In the genomic region with DNA sequence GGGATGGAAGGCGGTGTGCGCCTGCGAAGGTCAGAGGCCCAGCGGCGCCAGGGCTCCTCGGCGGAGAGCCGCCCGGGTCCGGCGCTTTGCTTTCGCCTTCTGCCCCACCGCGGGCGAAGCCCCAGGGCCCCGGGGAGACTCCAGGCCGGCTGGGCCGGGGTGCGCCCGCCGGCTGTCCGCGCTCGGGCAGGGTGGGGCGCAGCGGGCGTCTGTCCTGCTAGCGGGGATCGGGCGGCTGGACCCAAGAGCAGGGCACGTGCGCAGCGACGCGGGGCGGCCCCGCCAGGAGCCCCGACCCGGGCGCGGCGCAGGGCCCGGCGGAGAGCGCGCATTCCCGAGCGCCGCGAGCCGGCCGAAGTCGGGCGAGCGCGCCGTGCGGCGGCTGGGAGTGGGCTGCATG, we compare ENCODE assay signal across 8 cellular contexts. TPM values are rescaled to one million over a fixed set of nuclear protein-coding genes. Genes with fewer than 3 reads are reported as not detected.
A peak's percentile ranks its signal among the peaks of the same experiment; 100 is the strongest.
DNase-seq lines count a peak whose midpoint lies in the region; ATAC-seq, FAIRE-seq and TF ChIP-seq lines count a peak whose summit lies in the region.

No MANE protein-coding gene starts in this region.

- no peaks in the 10 kb centered on the region for H3K36me3 Mint-ChIP-seq in naive B cell

- peak overlapping the region in 6 of 8 donors; percentile 64 to 83 (median 80) for H3K4me3 Mint-ChIP-seq in naive B cell

- no peak for FAIRE-seq in bronchial epithelial cell (lab: Jason Lieb, UNC)

- no peak for TF ChIP-seq CTCF in BJ (IDR thresholded peaks at IDR 0.05; ENCODE audit: insufficient read depth, low read depth, low read length)
- TF ChIP-seq CTCF in bronchial epithelial cell (IDR thresholded peaks at IDR 0.05; ENCODE audit: insufficient read depth, low read length, severe bottlenecking) = no peak

- H3K27me3 Mint-ChIP-seq in naive B cell = peaks cover 66 to 84% (median 79%) of the 10 kb centered on the region in 3 donors

- CTCF ChIA-PET in BJ (lab: Yijun Ruan, JAX) = interaction anchor here (1.4 to 5.1 kb wide), 4 partner anchors 10 to 207 kb away, joined by 3 to 30 read pairs (median 6); a partner anchor contains a TSS
- CTCF ChIA-PET in HEK293T (lab: Yijun Ruan, JAX) = no interaction called here

- H3K9me3 Mint-ChIP-seq in naive B cell = no peaks in the 10 kb centered on the region

- H3K27ac Mint-ChIP-seq in naive B cell = no peak overlapping the region

- peak in 1 of 2 donors; percentile 10 for ATAC-seq in naive B cell (ENCODE audit: low read depth in 2 of 2)
- no peak for ATAC-seq in GM21529 (IDR thresholded peaks at IDR 0.05; ENCODE audit: unreplicated experiment)
- ATAC-seq in HG03378 (IDR thresholded peaks at IDR 0.05; ENCODE audit: unreplicated experiment) = no peak

- H3K27me3 ChIP-seq in BJ (ENCODE audit: control insufficient read depth, insufficient read depth, low read length) (peaks cover 28% of the 10 kb centered on the region), bronchial epithelial cell (ENCODE audit: control insufficient read depth, insufficient read depth, low read length) (no peaks in the 10 kb centered on the region)

- no peaks in the 10 kb centered on the region for H3K36me3 ChIP-seq in BJ (ENCODE audit: control insufficient read depth, insufficient read depth, low read length)
- peaks cover 1% of the 10 kb centered on the region for H3K36me3 ChIP-seq in bronchial epithelial cell (ENCODE audit: control insufficient read depth, insufficient read depth, low read length)

- H3K4me3 ChIP-seq in BJ (ENCODE audit: low read depth, low read length) = peak overlapping the region; percentile 40
- peak overlapping the region; percentile 73 for H3K4me3 ChIP-seq in bronchial epithelial cell (ENCODE audit: low read depth, low read length)

- H3K4me1 Mint-ChIP-seq in naive B cell = peaks cover 5 to 13% (median 10%) of the 10 kb centered on the region in 3 donors

- DNase-seq in BJ (ENCODE audit: low read depth) (no peak), HEK293T (ENCODE audit: extremely low spot score) (peak; percentile 55), bronchial epithelial cell (ENCODE audit: low read depth) (no peak), naive B cell (no peak), ureter (ENCODE audit: low spot score) (no peak)
- no peak for DNase-seq in NK-92 treated with Interleukin-12 subunit alpha and Interleukin-12 subunit beta, amount 100 ng/mL, for 24 hours (lab: John Stamatoyannopoulos, UW)

- POLR2A ChIA-PET in BJ (lab: Charles Lee) (interaction anchor here (1.2 kb wide), 1 partner anchor 10 kb away, joined by 4 read pairs; no protein-coding TSS in a partner anchor), HEK293T (lab: Yijun Ruan, JAX) (interaction anchor here (0.6 to 1.0 kb wide), 2 partner anchors 14 to 20 kb away, joined by 3 to 4 read pairs; no protein-coding TSS in a partner anchor)

TF ChIP-seq in HEK293T, 16 proteins besides CTCF, POLR2A, EP300 and RAD21:
- TF ChIP-seq BHLHE40 (IDR thresholded peaks at IDR 0.05; ENCODE audit: borderline replicate concordance) = no peak
- no peak; the same call in 1 of the 2 replicates for TF ChIP-seq L3MBTL2 (conservative IDR thresholded peaks at IDR 0.05)
- peak; percentile 43; the same call in 1 of the 2 replicates for TF ChIP-seq FOXM1 (IDR thresholded peaks at IDR 0.05; ENCODE audit: borderline replicate concordance)
- TF ChIP-seq LEF1 (IDR thresholded peaks at IDR 0.05; ENCODE audit: borderline replicate concordance) = 0 out of 2 replicates have a peak, but pooled peaks have one; percentile 38

RNA-seq across cellular contexts. Expression of a gene that starts 0.6 kb away (rescaled TPM):
- 1.1 TPM in 2 replicates for polyA plus RNA-seq in BJ (2011; rRNA removed)
- polyA minus RNA-seq in BJ (2011; rRNA and poly(A)+ RNA removed) = 0.33 and 1.4 TPM in 2 replicates
- total RNA-seq in bronchial epithelial cell = 217 and 666 TPM in 2 replicates
- polyA plus RNA-seq in naive B cell (ENCODE audit: low read depth in 6 of 6) = not detected
- 24.2 TPM for total RNA-seq in ureter

RNA-seq across cellular contexts. Expression of a gene that starts 40.1 kb away (rescaled TPM):
- 10.2 and 16.9 TPM in 2 replicates for polyA plus RNA-seq in BJ (2011; rRNA removed)
- polyA minus RNA-seq in BJ (2011; rRNA and poly(A)+ RNA removed) = 19.0 and 19.6 TPM in 2 replicates
- 4.2 TPM in 2 replicates for total RNA-seq in bronchial epithelial cell
- 10 to 100 TPM in 1 of 6 donors, 1 to 10 TPM in 5; 3.4 to 10.3 (median 6.0) TPM for polyA plus RNA-seq in naive B cell (ENCODE audit: low read depth in 6 of 6)
- 29.5 TPM for total RNA-seq in ureter
